1 cellular context compared by ENCODE assay signal in the genomic region with DNA sequence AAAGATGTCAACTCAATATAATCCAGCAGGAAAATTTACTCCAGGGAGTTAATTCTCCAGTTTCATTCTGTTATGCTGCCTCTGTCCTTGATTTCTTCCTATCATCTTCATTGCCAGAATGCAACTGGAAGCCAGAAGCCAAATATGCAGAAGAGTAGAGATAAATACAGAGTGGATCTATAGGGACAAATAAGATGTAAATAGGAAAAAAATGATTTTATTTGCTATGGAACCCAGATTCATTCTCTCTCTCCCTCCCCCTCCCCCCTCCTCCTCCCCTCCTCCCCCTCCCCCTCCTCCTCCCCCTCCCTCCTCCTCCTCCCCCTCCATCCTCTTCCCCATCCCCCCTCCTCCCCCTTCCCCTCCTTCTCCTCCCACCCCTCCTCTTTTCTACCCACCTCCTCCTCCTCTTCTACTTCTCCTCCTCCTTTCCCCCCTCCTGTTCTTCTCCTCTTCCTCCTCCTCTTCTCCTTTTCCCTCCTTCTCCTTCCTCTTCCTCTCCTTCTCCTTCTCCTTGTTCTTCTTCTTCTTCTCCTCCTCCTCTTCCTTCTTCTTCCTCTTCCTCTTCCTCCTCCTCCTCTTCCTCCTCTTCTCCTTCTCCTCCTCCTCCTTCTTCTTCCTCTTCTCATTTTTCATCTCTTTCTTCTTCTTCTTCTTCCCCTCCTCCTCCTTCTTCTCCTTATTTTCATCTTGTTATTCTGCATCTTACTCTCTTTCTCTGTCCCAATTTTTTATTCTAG.
TF ChIP-seq lines count a peak whose summit lies in the region.

No MANE protein-coding gene starts in this region.

TF ChIP-seq in K562, 482 proteins besides CTCF, POLR2A, EP300 and RAD21:
- TF ChIP-seq ZNF780A (CRISPR knock-in tag; IDR thresholded peaks at IDR 0.05), result no peak
- TF ChIP-seq SIN3B (IDR thresholded peaks at IDR 0.05; ENCODE audit: low read depth), result no peak
- peak; percentile 83 for TF ChIP-seq HNRNPK (IDR thresholded peaks at IDR 0.05; ENCODE audit: low read depth, low read length, poor library complexity, severe bottlenecking)
- no peak for TF ChIP-seq PPARD (CRISPR knock-in tag; IDR thresholded peaks at IDR 0.05)
- 0 out of 2 replicates have a peak, but pooled peaks have one; percentile 30 for TF ChIP-seq ELF4 (CRISPR knock-in tag; IDR thresholded peaks at IDR 0.05)
- TF ChIP-seq NCOA1 (IDR thresholded peaks at IDR 0.05; ENCODE audit: low read depth), result no peak
- TF ChIP-seq DDX20 (tag; IDR thresholded peaks at IDR 0.05; ENCODE audit: low read depth), result no peak
- no peak for TF ChIP-seq ARHGAP35 (IDR thresholded peaks at IDR 0.05; ENCODE audit: partially characterized antibody)
- no peak for TF ChIP-seq PHB (CRISPR knock-in tag; IDR thresholded peaks at IDR 0.05)
- TF ChIP-seq PCBP1 (IDR thresholded peaks at IDR 0.05; ENCODE audit: low read depth, low read length, poor library complexity, severe bottlenecking), result peak; percentile 88
- TF ChIP-seq CBX1 (IDR thresholded peaks at IDR 0.05; ENCODE audit: low read depth), result no peak
- peak; percentile 72 for TF ChIP-seq PCBP2 (IDR thresholded peaks at IDR 0.05; ENCODE audit: low read depth, low read length, poor library complexity, severe bottlenecking)
